In the genomic region with DNA sequence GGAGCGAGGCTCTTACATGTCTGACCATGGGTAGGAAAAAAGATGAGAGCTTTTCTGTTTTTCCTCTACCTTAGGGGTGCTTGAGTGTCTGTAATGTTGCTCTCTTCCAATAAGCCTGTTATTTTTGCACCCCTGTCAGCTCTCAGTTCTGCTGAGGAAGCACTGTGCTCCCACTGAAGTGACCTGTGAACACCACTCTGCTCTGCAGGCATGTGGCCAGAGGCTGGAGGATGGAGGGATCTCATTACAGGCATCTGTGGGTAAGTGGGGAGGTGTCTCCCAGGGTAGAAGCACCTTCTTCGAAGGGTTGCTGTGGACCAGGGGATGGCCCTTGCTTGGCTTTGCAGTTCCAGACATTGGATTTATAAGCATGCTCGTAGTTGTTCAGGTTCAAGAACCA, we compare ENCODE assay signal across 25 cellular contexts.
"Had no signal": no experiment of that assay in that cellular context is flagged by ENCODE, and none has a peak within 500 bp of the region (broad histone marks: within the 10 kb centered on the region; RNA-seq: fewer than 3 reads in every experiment).

No MANE protein-coding gene starts in this region.

- H3K4me3 Mint-ChIP-seq: activated naive CD4-positive, alpha-beta T cell treated with anti-CD3 and anti-CD28 coated beads, Interleukin-2, amount 50 U/mL, for 24 hours; activated naive CD8-positive, alpha-beta T cell treated with anti-CD3 and anti-CD28 coated beads, Interleukin-2, amount 50 U/mL, for 24 hours; activated T-cell treated with anti-CD3 and anti-CD28 coated beads, Interleukin-2, amount 50 U/mL, for 24 hours; activated T-helper 17 cell treated with anti-CD3 and anti-CD28 coated beads, Interleukin-2, amount 50 U/mL, for 72 hours; immature natural killer cell; mesothelial cell of epicardium; naive thymus-derived CD4-positive, alpha-beta T cell; T-helper 1 cell treated with Interleukin-12 subunit alpha and Interleukin-12 subunit beta and Interleukin-4 antibody, amounts not matched to agents 30 μg/mL and 1 μg/mL, for 36 hours had no signal

- H3K36me3 ChIP-seq: heart left ventricle, pancreas, right atrium auricular region, transverse colon, WERI-Rb-1 had no signal

- H3K4me1 Mint-ChIP-seq: activated naive CD4-positive, alpha-beta T cell treated with anti-CD3 and anti-CD28 coated beads, Interleukin-2, amount 50 U/mL, for 24 hours; activated naive CD8-positive, alpha-beta T cell treated with anti-CD3 and anti-CD28 coated beads, Interleukin-2, amount 50 U/mL, for 24 hours; activated T-helper 17 cell treated with anti-CD3 and anti-CD28 coated beads, Interleukin-2, amount 50 U/mL, for 72 hours; immature natural killer cell; mesothelial cell of epicardium; naive thymus-derived CD4-positive, alpha-beta T cell had no signal

- H3K4me3 ChIP-seq: heart left ventricle, pancreas, right atrium auricular region, transverse colon had no signal

- DNase-seq: activated CD4-positive, alpha-beta T cell treated with anti-CD3 and anti-CD28 coated beads for 48 hours; activated CD4-positive, alpha-beta T cell treated with anti-CD3 and anti-CD28 coated beads, Interleukin-2, amount 50 U/mL, for 48 hours; activated CD8-positive, alpha-beta memory T cell treated with anti-CD3 and anti-CD28 coated beads for 24 hours; activated gamma-delta T cell treated with Interleukin-2 at 50 U/mL for 16 hours; activated naive CD8-positive, alpha-beta T cell treated with anti-CD3 and anti-CD28 coated beads, Interleukin-2, amount 50 U/mL, for 24 hours; activated T-cell treated with anti-CD3 and anti-CD28 coated beads, Interleukin-2, amount 50 U/mL, for 24 hours; amygdala; caudate nucleus; foreskin fibroblast; heart left ventricle; hypothalamus; immature natural killer cell; naive thymus-derived CD4-positive, alpha-beta T cell; nucleus accumbens; pancreas; stimulated activated CD4-positive, alpha-beta T cell treated with anti-CD3 and anti-CD28 coated beads, Interleukin-15, amount 100 ng/mL, for 24 hours; stimulated activated naive CD4-positive, alpha-beta T cell treated with Interleukin-2 at 50 U/mL for 16 hours; T1000; transverse colon had no signal

- H3K36me3 Mint-ChIP-seq: activated naive CD4-positive, alpha-beta T cell treated with anti-CD3 and anti-CD28 coated beads, Interleukin-2, amount 50 U/mL, for 24 hours; immature natural killer cell; mesothelial cell of epicardium; naive thymus-derived CD4-positive, alpha-beta T cell had no signal

- H3K27ac ChIP-seq: heart left ventricle, pancreas, right atrium auricular region, transverse colon, WERI-Rb-1 had no signal

- H3K9me3 Mint-ChIP-seq: activated naive CD4-positive, alpha-beta T cell treated with anti-CD3 and anti-CD28 coated beads, Interleukin-2, amount 50 U/mL, for 24 hours; activated naive CD8-positive, alpha-beta T cell treated with anti-CD3 and anti-CD28 coated beads, Interleukin-2, amount 50 U/mL, for 24 hours; activated T-cell treated with anti-CD3 and anti-CD28 coated beads, Interleukin-2, amount 50 U/mL, for 24 hours; activated T-helper 17 cell treated with anti-CD3 and anti-CD28 coated beads, Interleukin-2, amount 50 U/mL, for 72 hours; immature natural killer cell; mesothelial cell of epicardium; T-helper 1 cell treated with Interleukin-12 subunit alpha and Interleukin-12 subunit beta and Interleukin-4 antibody, amounts not matched to agents 30 μg/mL and 1 μg/mL, for 36 hours had no signal

- H3K27me3 Mint-ChIP-seq: activated naive CD4-positive, alpha-beta T cell treated with anti-CD3 and anti-CD28 coated beads, Interleukin-2, amount 50 U/mL, for 24 hours; activated T-cell treated with anti-CD3 and anti-CD28 coated beads, Interleukin-2, amount 50 U/mL, for 24 hours had no signal

- H3K27ac Mint-ChIP-seq: activated naive CD4-positive, alpha-beta T cell treated with anti-CD3 and anti-CD28 coated beads, Interleukin-2, amount 50 U/mL, for 24 hours; activated naive CD8-positive, alpha-beta T cell treated with anti-CD3 and anti-CD28 coated beads, Interleukin-2, amount 50 U/mL, for 24 hours; activated T-cell treated with anti-CD3 and anti-CD28 coated beads, Interleukin-2, amount 50 U/mL, for 24 hours; activated T-helper 17 cell treated with anti-CD3 and anti-CD28 coated beads, Interleukin-2, amount 50 U/mL, for 72 hours; immature natural killer cell; mesothelial cell of epicardium; naive thymus-derived CD4-positive, alpha-beta T cell; T-helper 1 cell treated with Interleukin-12 subunit alpha and Interleukin-12 subunit beta and Interleukin-4 antibody, amounts not matched to agents 30 μg/mL and 1 μg/mL, for 36 hours had no signal

- H3K4me1 ChIP-seq: pancreas, right atrium auricular region, transverse colon had no signal

- H3K9me3 ChIP-seq: heart left ventricle, pancreas, right atrium auricular region, transverse colon had no signal

- H3K27me3 ChIP-seq: heart left ventricle, pancreas, right atrium auricular region, transverse colon had no signal
